Comparison of ENCODE assay signal across 1 cellular context in the genomic region with DNA sequence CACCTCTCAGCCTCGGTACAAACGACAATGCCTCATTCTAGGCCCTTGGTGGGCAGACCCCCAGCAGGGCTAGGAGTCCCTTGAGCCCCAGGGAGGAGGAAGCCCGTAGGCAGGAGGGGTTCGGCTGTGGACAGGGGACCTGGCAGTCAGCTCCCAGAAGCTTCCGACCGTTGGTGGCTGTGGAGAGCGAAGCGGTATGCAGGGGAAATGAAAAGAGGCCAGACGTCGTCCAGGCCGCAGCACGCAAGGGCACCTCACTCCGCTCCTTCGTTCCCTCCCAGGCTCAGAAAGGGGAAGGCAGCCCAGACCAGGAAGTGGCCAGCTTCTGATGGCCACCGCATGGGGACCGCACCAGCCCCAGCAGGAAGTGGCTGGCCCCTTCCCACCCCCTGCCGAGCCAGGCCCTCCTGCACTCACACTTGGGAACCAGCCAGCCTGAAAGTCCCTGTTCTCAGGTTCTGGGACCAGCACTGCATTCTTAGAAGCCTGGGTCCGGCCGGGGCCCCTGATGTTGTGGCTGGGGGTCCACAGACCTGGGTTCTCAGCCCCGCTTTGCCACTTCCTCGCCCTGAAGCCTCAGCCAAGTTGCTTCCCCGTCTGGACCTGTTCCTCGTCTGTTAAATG.
TF ChIP-seq lines count a peak whose summit lies in the region.

No MANE protein-coding gene starts in this region.

TF ChIP-seq in GM12878, 131 proteins besides CTCF, POLR2A, EP300 and RAD21 (continued from another document and continues in another):
- no peak for TF ChIP-seq CUX1 (IDR thresholded peaks at IDR 0.05; ENCODE audit: insufficient replicate concordance, low read depth, low read length)
- TF ChIP-seq ZNF217 (IDR thresholded peaks at IDR 0.05): no peak; the same call in 1 of the 2 replicates
- no peak for TF ChIP-seq CHD4 (IDR thresholded peaks at IDR 0.05)
- no peak for TF ChIP-seq WRNIP1 (IDR thresholded peaks at IDR 0.05; ENCODE audit: borderline replicate concordance, low read depth, low read length)
- peak; percentile 96 for TF ChIP-seq IKZF1 (conservative IDR thresholded peaks at IDR 0.05)
- TF ChIP-seq TCF12 (IDR thresholded peaks at IDR 0.05; ENCODE audit: low read depth, low read length): peak; percentile 77
- TF ChIP-seq ZNF274 (IDR thresholded peaks at IDR 0.05; ENCODE audit: insufficient read depth, insufficient read length): no peak
- TF ChIP-seq ZZZ3 (IDR thresholded peaks at IDR 0.05; ENCODE audit: control insufficient read depth, insufficient read length, low read depth): no peak
- TF ChIP-seq IKZF2 (IDR thresholded peaks at IDR 0.05): peak; percentile 83 to 90
- TF ChIP-seq, protein P1, sequence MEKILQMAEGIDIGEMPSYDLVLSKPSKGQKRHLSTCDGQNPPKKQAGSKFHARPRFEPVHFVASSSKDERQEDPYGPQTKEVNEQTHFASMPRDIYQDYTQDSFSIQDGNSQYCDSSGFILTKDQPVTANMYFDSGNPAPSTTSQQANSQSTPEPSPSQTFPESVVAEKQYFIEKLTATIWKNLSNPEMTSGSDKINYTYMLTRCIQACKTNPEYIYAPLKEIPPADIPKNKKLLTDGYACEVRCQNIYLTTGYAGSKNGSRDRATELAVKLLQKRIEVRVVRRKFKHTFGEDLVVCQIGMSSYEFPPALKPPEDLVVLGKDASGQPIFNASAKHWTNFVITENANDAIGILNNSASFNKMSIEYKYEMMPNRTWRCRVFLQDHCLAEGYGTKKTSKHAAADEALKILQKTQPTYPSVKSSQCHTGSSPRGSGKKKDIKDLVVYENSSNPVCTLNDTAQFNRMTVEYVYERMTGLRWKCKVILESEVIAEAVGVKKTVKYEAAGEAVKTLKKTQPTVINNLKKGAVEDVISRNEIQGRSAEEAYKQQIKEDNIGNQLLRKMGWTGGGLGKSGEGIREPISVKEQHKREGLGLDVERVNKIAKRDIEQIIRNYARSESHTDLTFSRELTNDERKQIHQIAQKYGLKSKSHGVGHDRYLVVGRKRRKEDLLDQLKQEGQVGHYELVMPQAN (conservative IDR thresholded peaks at IDR 0.05): 0 out of 2 replicates have a peak, but pooled peaks have one; percentile 28
- TF ChIP-seq, protein P2, sequence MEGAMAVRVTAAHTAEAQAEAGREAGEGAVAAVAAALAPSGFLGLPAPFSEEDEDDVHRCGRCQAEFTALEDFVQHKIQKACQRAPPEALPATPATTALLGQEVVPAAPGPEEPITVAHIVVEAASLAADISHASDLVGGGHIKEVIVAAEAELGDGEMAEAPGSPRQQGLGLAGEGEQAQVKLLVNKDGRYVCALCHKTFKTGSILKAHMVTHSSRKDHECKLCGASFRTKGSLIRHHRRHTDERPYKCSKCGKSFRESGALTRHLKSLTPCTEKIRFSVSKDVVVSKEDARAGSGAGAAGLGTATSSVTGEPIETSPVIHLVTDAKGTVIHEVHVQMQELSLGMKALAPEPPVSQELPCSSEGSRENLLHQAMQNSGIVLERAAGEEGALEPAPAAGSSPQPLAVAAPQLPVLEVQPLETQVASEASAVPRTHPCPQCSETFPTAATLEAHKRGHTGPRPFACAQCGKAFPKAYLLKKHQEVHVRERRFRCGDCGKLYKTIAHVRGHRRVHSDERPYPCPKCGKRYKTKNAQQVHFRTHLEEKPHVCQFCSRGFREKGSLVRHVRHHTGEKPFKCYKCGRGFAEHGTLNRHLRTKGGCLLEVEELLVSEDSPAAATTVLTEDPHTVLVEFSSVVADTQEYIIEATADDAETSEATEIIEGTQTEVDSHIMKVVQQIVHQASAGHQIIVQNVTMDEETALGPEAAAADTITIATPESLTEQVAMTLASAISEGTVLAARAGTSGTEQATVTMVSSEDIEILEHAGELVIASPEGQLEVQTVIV (IDR thresholded peaks at IDR 0.05; ENCODE audit: borderline replicate concordance, partially characterized antibody): peak; percentile 82
- TF ChIP-seq FOXK2 (IDR thresholded peaks at IDR 0.05): no peak
- TF ChIP-seq RBBP5 (conservative IDR thresholded peaks at IDR 0.05): no peak
- TF ChIP-seq, protein P3, sequence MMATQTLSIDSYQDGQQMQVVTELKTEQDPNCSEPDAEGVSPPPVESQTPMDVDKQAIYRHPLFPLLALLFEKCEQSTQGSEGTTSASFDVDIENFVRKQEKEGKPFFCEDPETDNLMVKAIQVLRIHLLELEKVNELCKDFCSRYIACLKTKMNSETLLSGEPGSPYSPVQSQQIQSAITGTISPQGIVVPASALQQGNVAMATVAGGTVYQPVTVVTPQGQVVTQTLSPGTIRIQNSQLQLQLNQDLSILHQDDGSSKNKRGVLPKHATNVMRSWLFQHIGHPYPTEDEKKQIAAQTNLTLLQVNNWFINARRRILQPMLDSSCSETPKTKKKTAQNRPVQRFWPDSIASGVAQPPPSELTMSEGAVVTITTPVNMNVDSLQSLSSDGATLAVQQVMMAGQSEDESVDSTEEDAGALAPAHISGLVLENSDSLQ (IDR thresholded peaks at IDR 0.05): peak; percentile 43
- no peak for TF ChIP-seq CBX3 (IDR thresholded peaks at IDR 0.05; ENCODE audit: borderline replicate concordance, low read depth)
- TF ChIP-seq, protein P4, sequence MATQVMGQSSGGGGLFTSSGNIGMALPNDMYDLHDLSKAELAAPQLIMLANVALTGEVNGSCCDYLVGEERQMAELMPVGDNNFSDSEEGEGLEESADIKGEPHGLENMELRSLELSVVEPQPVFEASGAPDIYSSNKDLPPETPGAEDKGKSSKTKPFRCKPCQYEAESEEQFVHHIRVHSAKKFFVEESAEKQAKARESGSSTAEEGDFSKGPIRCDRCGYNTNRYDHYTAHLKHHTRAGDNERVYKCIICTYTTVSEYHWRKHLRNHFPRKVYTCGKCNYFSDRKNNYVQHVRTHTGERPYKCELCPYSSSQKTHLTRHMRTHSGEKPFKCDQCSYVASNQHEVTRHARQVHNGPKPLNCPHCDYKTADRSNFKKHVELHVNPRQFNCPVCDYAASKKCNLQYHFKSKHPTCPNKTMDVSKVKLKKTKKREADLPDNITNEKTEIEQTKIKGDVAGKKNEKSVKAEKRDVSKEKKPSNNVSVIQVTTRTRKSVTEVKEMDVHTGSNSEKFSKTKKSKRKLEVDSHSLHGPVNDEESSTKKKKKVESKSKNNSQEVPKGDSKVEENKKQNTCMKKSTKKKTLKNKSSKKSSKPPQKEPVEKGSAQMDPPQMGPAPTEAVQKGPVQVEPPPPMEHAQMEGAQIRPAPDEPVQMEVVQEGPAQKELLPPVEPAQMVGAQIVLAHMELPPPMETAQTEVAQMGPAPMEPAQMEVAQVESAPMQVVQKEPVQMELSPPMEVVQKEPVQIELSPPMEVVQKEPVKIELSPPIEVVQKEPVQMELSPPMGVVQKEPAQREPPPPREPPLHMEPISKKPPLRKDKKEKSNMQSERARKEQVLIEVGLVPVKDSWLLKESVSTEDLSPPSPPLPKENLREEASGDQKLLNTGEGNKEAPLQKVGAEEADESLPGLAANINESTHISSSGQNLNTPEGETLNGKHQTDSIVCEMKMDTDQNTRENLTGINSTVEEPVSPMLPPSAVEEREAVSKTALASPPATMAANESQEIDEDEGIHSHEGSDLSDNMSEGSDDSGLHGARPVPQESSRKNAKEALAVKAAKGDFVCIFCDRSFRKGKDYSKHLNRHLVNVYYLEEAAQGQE (IDR thresholded peaks at IDR 0.05; ENCODE audit: low read depth, low read length): 0 out of 2 replicates have a peak, but pooled peaks have one; percentile 31
- TF ChIP-seq NR2C1 (IDR thresholded peaks at IDR 0.05): no peak
- TF ChIP-seq TCF3 (IDR thresholded peaks at IDR 0.05; ENCODE audit: borderline replicate concordance, insufficient read depth, low read depth, low read length): peak; percentile 75; the same call in 1 of the 2 replicates
- TF ChIP-seq, protein P5, sequence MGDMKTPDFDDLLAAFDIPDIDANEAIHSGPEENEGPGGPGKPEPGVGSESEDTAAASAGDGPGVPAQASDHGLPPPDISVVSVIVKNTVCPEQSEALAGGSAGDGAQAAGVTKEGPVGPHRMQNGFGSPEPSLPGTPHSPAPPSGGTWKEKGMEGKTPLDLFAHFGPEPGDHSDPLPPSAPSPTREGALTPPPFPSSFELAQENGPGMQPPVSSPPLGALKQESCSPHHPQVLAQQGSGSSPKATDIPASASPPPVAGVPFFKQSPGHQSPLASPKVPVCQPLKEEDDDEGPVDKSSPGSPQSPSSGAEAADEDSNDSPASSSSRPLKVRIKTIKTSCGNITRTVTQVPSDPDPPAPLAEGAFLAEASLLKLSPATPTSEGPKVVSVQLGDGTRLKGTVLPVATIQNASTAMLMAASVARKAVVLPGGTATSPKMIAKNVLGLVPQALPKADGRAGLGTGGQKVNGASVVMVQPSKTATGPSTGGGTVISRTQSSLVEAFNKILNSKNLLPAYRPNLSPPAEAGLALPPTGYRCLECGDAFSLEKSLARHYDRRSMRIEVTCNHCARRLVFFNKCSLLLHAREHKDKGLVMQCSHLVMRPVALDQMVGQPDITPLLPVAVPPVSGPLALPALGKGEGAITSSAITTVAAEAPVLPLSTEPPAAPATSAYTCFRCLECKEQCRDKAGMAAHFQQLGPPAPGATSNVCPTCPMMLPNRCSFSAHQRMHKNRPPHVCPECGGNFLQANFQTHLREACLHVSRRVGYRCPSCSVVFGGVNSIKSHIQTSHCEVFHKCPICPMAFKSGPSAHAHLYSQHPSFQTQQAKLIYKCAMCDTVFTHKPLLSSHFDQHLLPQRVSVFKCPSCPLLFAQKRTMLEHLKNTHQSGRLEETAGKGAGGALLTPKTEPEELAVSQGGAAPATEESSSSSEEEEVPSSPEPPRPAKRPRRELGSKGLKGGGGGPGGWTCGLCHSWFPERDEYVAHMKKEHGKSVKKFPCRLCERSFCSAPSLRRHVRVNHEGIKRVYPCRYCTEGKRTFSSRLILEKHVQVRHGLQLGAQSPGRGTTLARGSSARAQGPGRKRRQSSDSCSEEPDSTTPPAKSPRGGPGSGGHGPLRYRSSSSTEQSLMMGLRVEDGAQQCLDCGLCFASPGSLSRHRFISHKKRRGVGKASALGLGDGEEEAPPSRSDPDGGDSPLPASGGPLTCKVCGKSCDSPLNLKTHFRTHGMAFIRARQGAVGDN (IDR thresholded peaks at IDR 0.05): peak; percentile 97
- TF ChIP-seq MTA2 (IDR thresholded peaks at IDR 0.05; ENCODE audit: low read depth): peak; percentile 69
- no peak for TF ChIP-seq E2F4 (IDR thresholded peaks at IDR 0.05; ENCODE audit: low read depth, low read length)
- no peak for TF ChIP-seq ZNF622 (IDR thresholded peaks at IDR 0.05)
- peak; percentile 85 for TF ChIP-seq MEF2B (IDR thresholded peaks at IDR 0.05; ENCODE audit: partially characterized antibody, poor library complexity, severe bottlenecking)
- no peak for TF ChIP-seq MTA3 (IDR thresholded peaks at IDR 0.05; ENCODE audit: borderline replicate concordance, low read length)
- no peak for TF ChIP-seq ASH2L (IDR thresholded peaks at IDR 0.05; ENCODE audit: borderline replicate concordance, low read depth)
- peak; percentile 45 for TF ChIP-seq TBL1XR1 (IDR thresholded peaks at IDR 0.05; ENCODE audit: low read depth, low read length)
- no peak for TF ChIP-seq TARDBP (IDR thresholded peaks at IDR 0.05; ENCODE audit: borderline replicate concordance)
- TF ChIP-seq POLR2AphosphoS5 (IDR thresholded peaks at IDR 0.05; ENCODE audit: low read length): peak; percentile 70
- TF ChIP-seq NFXL1 (IDR thresholded peaks at IDR 0.05; ENCODE audit: borderline replicate concordance): no peak
- TF ChIP-seq RELA (IDR thresholded peaks at IDR 0.05; ENCODE audit: borderline replicate concordance, partially characterized antibody): peak; percentile 12
- no peak for TF ChIP-seq CREB1 (IDR thresholded peaks at IDR 0.05; ENCODE audit: low read depth)
- peak; percentile 38; the same call in 1 of the 2 replicates for TF ChIP-seq MXI1 (IDR thresholded peaks at IDR 0.05; ENCODE audit: low read depth, low read length)
- no peak for TF ChIP-seq FOS (IDR thresholded peaks at IDR 0.05; ENCODE audit: borderline replicate concordance, extremely low read depth, insufficient read length)
- no peak for TF ChIP-seq ATF3 (IDR thresholded peaks at IDR 0.05; ENCODE audit: borderline replicate concordance, extremely low read depth, low read depth, low read length)
